ENCODE assay signal across 1 cellular context in genomic region chr22:29263791-29264216, GRCh38.
TF ChIP-seq lines count a peak whose summit lies in the region.

No MANE protein-coding gene starts in this region.

TF ChIP-seq in GM12878, 131 proteins besides CTCF, POLR2A, EP300 and RAD21:
- TF ChIP-seq RUNX3 (IDR thresholded peaks at IDR 0.05; ENCODE audit: low read length) (no peak), SUZ12 (IDR thresholded peaks at IDR 0.05; ENCODE audit: unreplicated experiment) (no peak), ZNF384 (IDR thresholded peaks at IDR 0.05; ENCODE audit: borderline replicate concordance, low read depth, low read length) (no peak), NKRF (conservative IDR thresholded peaks at IDR 0.05) (no peak), FOXK2 (IDR thresholded peaks at IDR 0.05) (no peak), POLR2AphosphoS5 (IDR thresholded peaks at IDR 0.05; ENCODE audit: low read length) (peak; percentile 57; the same call in 1 of the 2 replicates)
